ENCODE assay signal across 12 cellular contexts in the genomic region with DNA sequence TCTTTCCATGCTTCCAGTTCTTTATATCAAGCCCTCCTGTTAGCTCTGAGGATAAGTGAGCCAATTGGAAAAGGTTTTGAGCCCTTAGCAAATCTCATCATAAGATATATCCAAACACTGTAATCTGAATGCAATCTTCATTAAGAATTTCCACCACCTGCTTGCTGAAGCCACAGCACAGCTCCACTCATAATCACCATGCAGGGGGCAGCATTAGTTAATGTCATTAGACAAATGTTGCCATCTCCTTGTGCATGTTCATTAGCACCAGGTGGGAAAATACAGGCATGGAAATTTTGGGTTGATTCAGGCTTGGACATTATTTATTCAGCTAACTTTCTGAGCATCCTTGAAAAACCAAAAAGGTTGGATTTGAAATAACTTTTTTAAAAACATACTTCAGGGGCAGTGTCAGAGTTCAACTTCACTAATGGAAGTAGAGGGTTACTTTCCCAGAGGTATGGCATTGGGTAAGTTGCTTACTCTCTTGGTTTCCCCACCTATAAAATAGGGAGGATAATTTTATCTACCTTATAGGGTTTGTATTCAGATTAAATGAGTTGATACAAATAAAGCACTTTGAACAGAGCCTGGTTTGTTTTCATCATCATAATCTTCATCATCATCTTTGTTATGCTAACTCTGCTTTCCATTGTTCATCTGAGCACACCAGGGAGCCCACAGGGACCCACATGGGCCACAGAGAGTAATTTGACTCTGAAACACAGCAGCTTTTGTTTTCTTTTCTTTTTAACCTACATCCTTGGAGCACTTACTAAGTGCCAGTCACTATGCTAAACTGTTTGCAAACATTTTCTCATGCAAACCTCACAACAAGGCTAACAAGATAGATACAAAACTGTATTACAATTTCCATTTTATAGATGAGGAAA.
DNase-seq lines count a peak whose midpoint lies in the region; ATAC-seq and TF ChIP-seq lines count a peak whose summit lies in the region.
"Had no signal": no experiment of that assay in that cellular context is flagged by ENCODE, and none has a peak within 500 bp of the region (broad histone marks: within the 10 kb centered on the region; RNA-seq: fewer than 3 reads in every experiment).

No MANE protein-coding gene starts in this region.

- H3K36me3 ChIP-seq in lower lobe of right lung = no peaks in the 10 kb centered on the region
- H3K36me3 ChIP-seq: uterus had no signal

- peak; percentile 27 for ATAC-seq in activated CD8-positive, alpha-beta memory T cell treated with anti-CD3 and anti-CD28 coated beads, Interleukin-2, amount 10 ng/mL, durations not matched to agents 7 days and 5 days
- no peak for ATAC-seq in lower lobe of right lung
- ATAC-seq: stimulated activated effector memory CD8-positive, alpha-beta T cell treated with anti-CD3 and anti-CD28 coated beads, Interleukin-12 subunit alpha, Interleukin-12 subunit beta, amount 100 ng/mL, for 72 hours had no signal

- H3K4me3 ChIP-seq in choroid plexus epithelial cell (ENCODE audit: low read depth, low read length) (no peak overlapping the region), lower lobe of right lung (no peak overlapping the region), foreskin fibroblast (ENCODE audit: low read depth in 1 of 2, low read length in 2 of 2) (no peak overlapping the region)
- H3K4me3 ChIP-seq: uterus had no signal

- no peaks in the 10 kb centered on the region for H3K36me3 Mint-ChIP-seq in activated CD8-positive, alpha-beta memory T cell treated with anti-CD3 and anti-CD28 coated beads, Interleukin-2, amount 10 ng/mL, durations not matched to agents 7 days and 5 days
- H3K36me3 Mint-ChIP-seq: stimulated activated effector memory CD8-positive, alpha-beta T cell treated with anti-CD3 and anti-CD28 coated beads, Interleukin-12 subunit alpha, Interleukin-12 subunit beta, amount 100 ng/mL, for 72 hours had no signal

- intact Hi-C loops in lower lobe of right lung (cut with DNase I) = no loop called here

- TF ChIP-seq CTCF in choroid plexus epithelial cell (conservative IDR thresholded peaks at IDR 0.05; ENCODE audit: low read depth, low read length) (no peak), lower lobe of right lung (IDR thresholded peaks at IDR 0.05) (no peak), foreskin fibroblast (IDR thresholded peaks at IDR 0.05; ENCODE audit: low read depth, low read length) (no peak)

- no peak overlapping the region for H3K4me3 Mint-ChIP-seq in activated CD8-positive, alpha-beta memory T cell treated with anti-CD3 and anti-CD28 coated beads, Interleukin-2, amount 10 ng/mL, durations not matched to agents 7 days and 5 days
- H3K4me3 Mint-ChIP-seq: stimulated activated effector memory CD8-positive, alpha-beta T cell treated with anti-CD3 and anti-CD28 coated beads, Interleukin-12 subunit alpha, Interleukin-12 subunit beta, amount 100 ng/mL, for 72 hours had no signal

- no peaks in the 10 kb centered on the region for H3K27me3 ChIP-seq in lower lobe of right lung (ENCODE audit: low read depth)
- H3K27me3 ChIP-seq: uterus had no signal

- no peaks in the 10 kb centered on the region for H3K4me1 ChIP-seq in lower lobe of right lung
- H3K4me1 ChIP-seq: uterus had no signal

- no peaks in the 10 kb centered on the region for H3K9me3 Mint-ChIP-seq in activated CD8-positive, alpha-beta memory T cell treated with anti-CD3 and anti-CD28 coated beads, Interleukin-2, amount 10 ng/mL, durations not matched to agents 7 days and 5 days (ENCODE audit: low read depth)
- H3K9me3 Mint-ChIP-seq: stimulated activated effector memory CD8-positive, alpha-beta T cell treated with anti-CD3 and anti-CD28 coated beads, Interleukin-12 subunit alpha, Interleukin-12 subunit beta, amount 100 ng/mL, for 72 hours had no signal

- no peak overlapping the region for H3K27ac Mint-ChIP-seq in activated CD8-positive, alpha-beta memory T cell treated with anti-CD3 and anti-CD28 coated beads, Interleukin-2, amount 10 ng/mL, durations not matched to agents 7 days and 5 days
- H3K27ac Mint-ChIP-seq: stimulated activated effector memory CD8-positive, alpha-beta T cell treated with anti-CD3 and anti-CD28 coated beads, Interleukin-12 subunit alpha, Interleukin-12 subunit beta, amount 100 ng/mL, for 72 hours had no signal

- peaks cover 3% of the 10 kb centered on the region for H3K27me3 Mint-ChIP-seq in activated CD8-positive, alpha-beta memory T cell treated with anti-CD3 and anti-CD28 coated beads, Interleukin-2, amount 10 ng/mL, durations not matched to agents 7 days and 5 days

- CTCF ChIA-PET in activated CD8-positive, alpha-beta memory T cell treated with anti-CD3 and anti-CD28 coated beads, Interleukin-2, amount 10 ng/mL, durations not matched to agents 7 days and 5 days (lab: Charles Lee) = interaction anchor here (0.8 to 1.3 kb wide), 2 partner anchors 10 to 31 kb away, joined by 3 read pairs; no protein-coding TSS in a partner anchor

- H3K9me3 ChIP-seq in lower lobe of right lung = no peaks in the 10 kb centered on the region
- H3K9me3 ChIP-seq: uterus had no signal

- H3K27ac ChIP-seq in lower lobe of right lung = no peak overlapping the region
- H3K27ac ChIP-seq: uterus had no signal

- no peaks in the 10 kb centered on the region for H3K4me1 Mint-ChIP-seq in activated CD8-positive, alpha-beta memory T cell treated with anti-CD3 and anti-CD28 coated beads, Interleukin-2, amount 10 ng/mL, durations not matched to agents 7 days and 5 days
- H3K4me1 Mint-ChIP-seq: stimulated activated effector memory CD8-positive, alpha-beta T cell treated with anti-CD3 and anti-CD28 coated beads, Interleukin-12 subunit alpha, Interleukin-12 subunit beta, amount 100 ng/mL, for 72 hours had no signal

- DNase-seq in activated CD8-positive, alpha-beta memory T cell treated with anti-CD3 and anti-CD28 coated beads, Interleukin-2, amount 10 ng/mL, durations not matched to agents 7 days and 5 days = no peak
- no peak for DNase-seq in activated CD8-positive, alpha-beta memory T cell treated with anti-CD3 and anti-CD28 coated beads, Interleukin-2, amount 50 U/mL, for 48 hours
- DNase-seq in NCI-H524 treated with DMSO at 0.1 percent for 48 hours (lab: John Stamatoyannopoulos, UW) (peak; percentile 76), choroid plexus epithelial cell (ENCODE audit: low read depth) (peak; percentile 10), smooth muscle cell of the brain vasculature (ENCODE audit: low read depth, low spot score) (peak; percentile 21), lower lobe of right lung (no peak), foreskin fibroblast (no peak)
- no peak for DNase-seq in effector CD4-positive, alpha-beta T cell
- DNase-seq: ACHN; stimulated activated CD4-positive, alpha-beta T cell treated with anti-CD3 and anti-CD28 coated beads, Interleukin-2, amount 100 ng/mL, for 48 hours; uterus had no signal

Comparison
In these comparisons a context has a peak if more than half of its experiments do, and no peak if none do; other contexts are left out.
1. DNase-seq: peak in NCI-H524 treated with DMSO at 0.1 percent for 48 hours (single experiment), choroid plexus epithelial cell (single experiment) and smooth muscle cell of the brain vasculature (single experiment); none in activated CD8-positive, alpha-beta memory T cell treated with anti-CD3 and anti-CD28 coated beads, Interleukin-2, amount 10 ng/mL, durations not matched to agents 7 days and 5 days (single experiment), activated CD8-positive, alpha-beta memory T cell treated with anti-CD3 and anti-CD28 coated beads, Interleukin-2, amount 50 U/mL, for 48 hours (single experiment), lower lobe of right lung (single experiment), foreskin fibroblast (0 of 2) and effector CD4-positive, alpha-beta T cell (single experiment).